In the genomic region with DNA sequence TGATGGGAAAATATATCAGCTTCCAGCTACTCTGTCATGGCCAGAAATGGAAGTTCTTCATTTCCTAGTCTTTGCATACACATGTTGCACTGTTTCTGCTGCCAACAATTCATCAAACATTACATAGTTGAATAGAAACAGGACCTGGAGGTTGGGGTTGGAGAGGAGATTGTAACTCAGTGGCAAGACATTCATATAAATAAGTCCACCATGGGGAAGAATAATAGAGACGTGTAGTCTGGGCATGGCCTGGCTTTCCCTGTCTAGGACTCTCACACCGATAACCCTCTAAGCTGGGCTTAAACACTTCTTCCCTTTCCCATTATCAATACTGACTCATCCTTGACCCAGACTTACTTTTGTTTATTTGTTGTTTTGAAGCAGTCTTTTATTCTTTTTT, we compare ENCODE assay signal across 33 cellular contexts.
"Had no signal": no experiment of that assay in that cellular context is flagged by ENCODE, and none has a peak within 500 bp of the region (broad histone marks: within the 10 kb centered on the region; RNA-seq: fewer than 3 reads in every experiment).

No MANE protein-coding gene starts in this region.

- H3K4me2 ChIP-seq: hepatocyte had no signal

- H3K4me1 ChIP-seq: gastroesophageal sphincter, heart right ventricle had no signal

- H2AFZ ChIP-seq: hepatocyte had no signal

- H3K36me3 Mint-ChIP-seq: activated CD4-positive, alpha-beta memory T cell treated with anti-CD3 and anti-CD28 coated beads for 36 hours; activated CD8-positive, alpha-beta memory T cell treated with anti-CD3 and anti-CD28 coated beads, Interleukin-2, amount 10 ng/mL, durations not matched to agents 7 days and 5 days; activated naive CD4-positive, alpha-beta T cell treated with anti-CD3 and anti-CD28 coated beads, Interleukin-2, amount 10 ng/mL, durations not matched to agents 7 days and 5 days; activated naive CD4-positive, alpha-beta T cell treated with anti-CD3 and anti-CD28 coated beads, Interleukin-2, amount 50 U/mL, for 72 hours; activated naive CD8-positive, alpha-beta T cell treated with anti-CD3 and anti-CD28 coated beads, Interleukin-2, amount 10 ng/mL, durations not matched to agents 7 days and 5 days had no signal

- DNase-seq: activated CD4-positive, alpha-beta memory T cell treated with anti-CD3 and anti-CD28 coated beads for 36 hours; activated CD4-positive, alpha-beta T cell treated with anti-CD3 and anti-CD28 coated beads for 36 hours; activated CD4-positive, alpha-beta T cell treated with anti-CD3 and anti-CD28 coated beads, Interleukin-2, amount 10 ng/mL, durations not matched to agents 24 days and 14 days; activated CD4-positive, CD25-positive, alpha-beta regulatory T cell; activated CD4-positive, CD25-positive, alpha-beta regulatory T cell treated with anti-CD3 and anti-CD28 coated beads, Interleukin-2, amount 50 U/mL, for 72 hours; activated CD8-positive, alpha-beta memory T cell treated with anti-CD3 and anti-CD28 coated beads, Interleukin-2, amount 10 ng/mL, durations not matched to agents 7 days and 5 days; activated CD8-positive, alpha-beta memory T cell treated with anti-CD3 and anti-CD28 coated beads, Interleukin-2, amount 50 U/mL, for 4 hours; activated CD8-positive, alpha-beta T cell treated with anti-CD3 and anti-CD28 coated beads, Interleukin-2, amount 10 ng/mL, durations not matched to agents 7 days and 5 days; activated effector memory CD4-positive, alpha-beta T cell treated with anti-CD3 and anti-CD28 coated beads, Interleukin-2, amount 50 U/mL, for 16 hours; activated naive CD4-positive, alpha-beta T cell; activated naive CD4-positive, alpha-beta T cell treated with anti-CD3 and anti-CD28 coated beads, Interleukin-2, amount 10 ng/mL, durations not matched to agents 7 days and 5 days; activated naive CD8-positive, alpha-beta T cell treated with anti-CD3 and anti-CD28 coated beads, Interleukin-2, amount 10 ng/mL, durations not matched to agents 7 days and 5 days; activated T-cell treated with anti-CD3 and anti-CD28 coated beads, Interleukin-2, amount 50 U/mL, for 1 hour; activated T-cell treated with anti-CD3 and anti-CD28 coated beads, Interleukin-2, amount 50 U/mL, for 48 hours; amniotic stem cell; anterior cingulate cortex; brain microvascular endothelial cell; cortex of kidney; dermis blood vessel endothelial cell; effector CD4-positive, alpha-beta T cell; effector memory CD8-positive, alpha-beta T cell; foreskin melanocyte; heart right ventricle; T-helper 1 cell; T-helper 17 cell had no signal

- H3K27ac Mint-ChIP-seq: activated CD4-positive, alpha-beta memory T cell treated with anti-CD3 and anti-CD28 coated beads for 36 hours; activated CD4-positive, alpha-beta T cell treated with anti-CD3 and anti-CD28 coated beads for 36 hours; activated CD4-positive, alpha-beta T cell treated with anti-CD3 and anti-CD28 coated beads, Interleukin-2, amount 10 ng/mL, durations not matched to agents 24 days and 14 days; activated CD8-positive, alpha-beta memory T cell treated with anti-CD3 and anti-CD28 coated beads, Interleukin-2, amount 10 ng/mL, durations not matched to agents 7 days and 5 days; activated CD8-positive, alpha-beta T cell treated with anti-CD3 and anti-CD28 coated beads, Interleukin-2, amount 10 ng/mL, durations not matched to agents 7 days and 5 days; activated naive CD4-positive, alpha-beta T cell treated with anti-CD3 and anti-CD28 coated beads, Interleukin-2, amount 10 ng/mL, durations not matched to agents 7 days and 5 days; activated naive CD4-positive, alpha-beta T cell treated with anti-CD3 and anti-CD28 coated beads, Interleukin-2, amount 50 U/mL, for 72 hours; activated naive CD8-positive, alpha-beta T cell treated with anti-CD3 and anti-CD28 coated beads, Interleukin-2, amount 10 ng/mL, durations not matched to agents 7 days and 5 days; activated T-helper 1 cell treated with anti-CD3 and anti-CD28 coated beads, Interleukin-12 subunit alpha, Interleukin-12 subunit beta, Interleukin-2, Interleukin-4 antibody, amounts not matched to agents 30 ng/mL and 10 ng/mL and 1 ng/mL, durations not matched to agents 14 hours and 24 hours and 36 hours; activated T-helper 2 cell treated with anti-CD3 and anti-CD28 coated beads, Interferon-gamma antibody, Interleukin-2, Interleukin-4, amounts not matched to agents 10 μg/mL and 5 μg/mL and 100 μg/mL, durations not matched to agents 14 hours and 24 hours and 36 hours; effector memory CD8-positive, alpha-beta T cell; T-helper 17 cell; T-helper 2 cell treated with Interferon-gamma antibody and Interleukin-4, amounts not matched to agents 5 μg/mL and 100 μg/mL, for 36 hours had no signal

- H3K4me3 Mint-ChIP-seq: activated CD4-positive, alpha-beta memory T cell treated with anti-CD3 and anti-CD28 coated beads for 36 hours; activated CD4-positive, alpha-beta T cell treated with anti-CD3 and anti-CD28 coated beads for 36 hours; activated CD4-positive, alpha-beta T cell treated with anti-CD3 and anti-CD28 coated beads, Interleukin-2, amount 10 ng/mL, durations not matched to agents 24 days and 14 days; activated CD8-positive, alpha-beta memory T cell treated with anti-CD3 and anti-CD28 coated beads, Interleukin-2, amount 10 ng/mL, durations not matched to agents 7 days and 5 days; activated CD8-positive, alpha-beta T cell treated with anti-CD3 and anti-CD28 coated beads, Interleukin-2, amount 10 ng/mL, durations not matched to agents 7 days and 5 days; activated naive CD4-positive, alpha-beta T cell treated with anti-CD3 and anti-CD28 coated beads, Interleukin-2, amount 10 ng/mL, durations not matched to agents 7 days and 5 days; activated naive CD8-positive, alpha-beta T cell treated with anti-CD3 and anti-CD28 coated beads, Interleukin-2, amount 10 ng/mL, durations not matched to agents 7 days and 5 days; activated T-helper 1 cell treated with anti-CD3 and anti-CD28 coated beads, Interleukin-12 subunit alpha, Interleukin-12 subunit beta, Interleukin-2, Interleukin-4 antibody, amounts not matched to agents 30 ng/mL and 10 ng/mL and 1 ng/mL, durations not matched to agents 14 hours and 24 hours and 36 hours; central memory CD8-positive, alpha-beta T cell; effector memory CD8-positive, alpha-beta T cell; T-helper 17 cell; T-helper 2 cell treated with Interferon-gamma antibody and Interleukin-4, amounts not matched to agents 5 μg/mL and 100 μg/mL, for 36 hours had no signal

- H3K79me2 ChIP-seq: hepatocyte had no signal

- H3K9me3 Mint-ChIP-seq: effector memory CD8-positive, alpha-beta T cell had no signal

- H3K27me3 Mint-ChIP-seq: activated CD4-positive, alpha-beta memory T cell treated with anti-CD3 and anti-CD28 coated beads for 36 hours; activated CD4-positive, alpha-beta T cell treated with anti-CD3 and anti-CD28 coated beads, Interleukin-2, amount 10 ng/mL, durations not matched to agents 24 days and 14 days; activated CD8-positive, alpha-beta memory T cell treated with anti-CD3 and anti-CD28 coated beads, Interleukin-2, amount 10 ng/mL, durations not matched to agents 7 days and 5 days; activated naive CD8-positive, alpha-beta T cell treated with anti-CD3 and anti-CD28 coated beads, Interleukin-2, amount 10 ng/mL, durations not matched to agents 7 days and 5 days; central memory CD8-positive, alpha-beta T cell; effector memory CD8-positive, alpha-beta T cell; T-helper 17 cell had no signal

- H3K36me3 ChIP-seq: brain microvascular endothelial cell, gastroesophageal sphincter, heart right ventricle had no signal

- H3K4me1 Mint-ChIP-seq: activated CD4-positive, alpha-beta T cell treated with anti-CD3 and anti-CD28 coated beads for 36 hours; activated CD4-positive, alpha-beta T cell treated with anti-CD3 and anti-CD28 coated beads, Interleukin-2, amount 10 ng/mL, durations not matched to agents 24 days and 14 days; activated CD8-positive, alpha-beta memory T cell treated with anti-CD3 and anti-CD28 coated beads, Interleukin-2, amount 10 ng/mL, durations not matched to agents 7 days and 5 days; activated naive CD4-positive, alpha-beta T cell treated with anti-CD3 and anti-CD28 coated beads, Interleukin-2, amount 10 ng/mL, durations not matched to agents 7 days and 5 days; activated naive CD8-positive, alpha-beta T cell treated with anti-CD3 and anti-CD28 coated beads, Interleukin-2, amount 10 ng/mL, durations not matched to agents 7 days and 5 days; central memory CD8-positive, alpha-beta T cell; T-helper 17 cell had no signal

- H3K27me3 ChIP-seq: brain microvascular endothelial cell, gastroesophageal sphincter, heart right ventricle had no signal

- ATAC-seq: activated CD4-positive, alpha-beta T cell treated with anti-CD3 and anti-CD28 coated beads for 36 hours; activated CD8-positive, alpha-beta memory T cell treated with anti-CD3 and anti-CD28 coated beads, Interleukin-2, amount 10 ng/mL, durations not matched to agents 7 days and 5 days; activated CD8-positive, alpha-beta T cell treated with anti-CD3 and anti-CD28 coated beads, Interleukin-2, amount 10 ng/mL, durations not matched to agents 7 days and 5 days; activated naive CD4-positive, alpha-beta T cell treated with anti-CD3 and anti-CD28 coated beads, Interleukin-2, amount 50 U/mL, for 72 hours; effector memory CD8-positive, alpha-beta T cell; esophagus mucosa; gastroesophageal sphincter; heart right ventricle; T-helper 17 cell had no signal

- H3K4me3 ChIP-seq: gastroesophageal sphincter, heart right ventricle, hepatocyte had no signal

- H3K27ac ChIP-seq: brain microvascular endothelial cell, gastroesophageal sphincter, heart right ventricle, hepatocyte had no signal
